Comparison of ENCODE assay signal across 1 cellular context in the genomic region with DNA sequence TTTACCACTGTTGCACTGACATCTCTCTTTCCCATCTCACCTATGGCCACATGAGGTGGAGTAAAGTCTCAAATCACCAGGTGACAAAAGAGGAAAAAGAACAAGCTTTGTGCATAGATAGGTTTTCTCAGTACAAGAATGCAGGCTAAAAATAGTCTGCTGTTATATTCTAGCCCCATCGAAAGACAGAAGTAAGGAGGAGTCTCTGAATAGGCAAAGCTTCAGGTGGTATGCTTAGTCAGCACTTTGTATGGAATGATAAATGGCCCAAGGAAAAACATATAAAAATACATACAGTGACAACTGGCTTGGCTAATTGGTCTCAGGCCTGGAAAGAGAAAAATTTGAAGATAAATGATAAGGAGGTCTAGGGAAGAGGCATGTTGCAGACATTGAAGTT.
TF ChIP-seq lines count a peak whose summit lies in the region.

No MANE protein-coding gene starts in this region.

TF ChIP-seq in HepG2, 621 proteins besides CTCF, POLR2A, EP300 and RAD21:
- TF ChIP-seq ZBTB21 (CRISPR knock-in tag; IDR thresholded peaks at IDR 0.05) (no peak), MAFF (IDR thresholded peaks at IDR 0.05; ENCODE audit: low read depth, low read length) (peak; percentile 95), MAFK (conservative IDR thresholded peaks at IDR 0.05 in 1 of 2, IDR thresholded peaks at IDR 0.05 in 1 of 2; ENCODE audit: low read length in 2 of 2) (peak; percentile 93 to 97), ZNF746 (CRISPR knock-in tag; IDR thresholded peaks at IDR 0.05) (no peak), ZNF17 (CRISPR knock-in tag; IDR thresholded peaks at IDR 0.05) (no peak), ZNF496 (CRISPR knock-in tag; IDR thresholded peaks at IDR 0.05; ENCODE audit: insufficient replicate concordance) (no peak)
- TF ChIP-seq, protein P1, sequence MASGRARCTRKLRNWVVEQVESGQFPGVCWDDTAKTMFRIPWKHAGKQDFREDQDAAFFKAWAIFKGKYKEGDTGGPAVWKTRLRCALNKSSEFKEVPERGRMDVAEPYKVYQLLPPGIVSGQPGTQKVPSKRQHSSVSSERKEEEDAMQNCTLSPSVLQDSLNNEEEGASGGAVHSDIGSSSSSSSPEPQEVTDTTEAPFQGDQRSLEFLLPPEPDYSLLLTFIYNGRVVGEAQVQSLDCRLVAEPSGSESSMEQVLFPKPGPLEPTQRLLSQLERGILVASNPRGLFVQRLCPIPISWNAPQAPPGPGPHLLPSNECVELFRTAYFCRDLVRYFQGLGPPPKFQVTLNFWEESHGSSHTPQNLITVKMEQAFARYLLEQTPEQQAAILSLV (CRISPR knock-in tag; IDR thresholded peaks at IDR 0.05; ENCODE audit: borderline replicate concordance), result no peak
- TF ChIP-seq, protein P2, sequence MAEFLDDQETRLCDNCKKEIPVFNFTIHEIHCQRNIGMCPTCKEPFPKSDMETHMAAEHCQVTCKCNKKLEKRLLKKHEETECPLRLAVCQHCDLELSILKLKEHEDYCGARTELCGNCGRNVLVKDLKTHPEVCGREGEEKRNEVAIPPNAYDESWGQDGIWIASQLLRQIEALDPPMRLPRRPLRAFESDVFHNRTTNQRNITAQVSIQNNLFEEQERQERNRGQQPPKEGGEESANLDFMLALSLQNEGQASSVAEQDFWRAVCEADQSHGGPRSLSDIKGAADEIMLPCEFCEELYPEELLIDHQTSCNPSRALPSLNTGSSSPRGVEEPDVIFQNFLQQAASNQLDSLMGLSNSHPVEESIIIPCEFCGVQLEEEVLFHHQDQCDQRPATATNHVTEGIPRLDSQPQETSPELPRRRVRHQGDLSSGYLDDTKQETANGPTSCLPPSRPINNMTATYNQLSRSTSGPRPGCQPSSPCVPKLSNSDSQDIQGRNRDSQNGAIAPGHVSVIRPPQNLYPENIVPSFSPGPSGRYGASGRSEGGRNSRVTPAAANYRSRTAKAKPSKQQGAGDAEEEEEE (CRISPR knock-in tag; IDR thresholded peaks at IDR 0.05; ENCODE audit: borderline replicate concordance), result no peak
